Comparison of ENCODE assay signal across 28 cellular contexts in the genomic region with DNA sequence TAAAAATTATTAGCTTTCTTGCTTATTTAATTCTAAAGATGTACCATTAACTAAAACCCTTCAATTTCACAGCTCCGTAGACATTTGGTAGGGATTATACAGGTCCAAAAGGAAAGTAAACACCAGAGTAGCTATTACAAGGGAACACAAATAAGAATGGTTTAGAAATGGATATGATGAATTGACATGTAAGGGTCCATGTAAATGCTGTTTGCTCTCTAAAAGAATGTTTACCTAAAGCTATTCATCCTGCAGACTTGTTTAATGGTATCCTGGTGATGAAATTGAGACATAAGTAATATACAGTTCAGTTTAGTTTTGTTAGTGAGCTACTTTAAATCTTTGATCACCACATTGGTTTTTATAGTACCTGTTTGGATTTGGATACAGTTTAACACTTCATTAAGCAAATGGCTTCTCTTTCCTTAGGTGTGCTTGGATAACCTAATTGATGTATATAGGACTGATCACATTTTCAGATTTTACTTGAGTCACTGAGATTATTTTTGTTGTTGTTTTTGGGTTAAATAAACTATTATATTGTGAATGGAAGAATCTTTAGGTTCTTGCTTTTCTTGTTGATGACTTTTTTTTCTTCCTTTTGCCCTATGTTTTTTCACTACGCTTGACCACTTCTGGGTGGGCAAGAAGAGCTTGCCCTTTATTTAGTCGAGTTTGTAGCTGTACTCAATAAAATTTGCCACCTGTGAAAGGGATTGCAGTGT.
DNase-seq lines count a peak whose midpoint lies in the region; ATAC-seq, FAIRE-seq and TF ChIP-seq lines count a peak whose summit lies in the region.
"Had no signal": no experiment of that assay in that cellular context is flagged by ENCODE, and none has a peak within 500 bp of the region (broad histone marks: within the 10 kb centered on the region; RNA-seq: fewer than 3 reads in every experiment).

No MANE protein-coding gene starts in this region.

- H3K4me2 ChIP-seq in PC-3 (ENCODE audit: low read length) (no peak overlapping the region), HepG2 (ENCODE audit: low read depth, low read length) (peak overlapping the region; percentile 29), Karpas-422 (ENCODE audit: low read depth, low read length, poor library complexity, severe bottlenecking) (no peak overlapping the region)

- TF ChIP-seq CTCF in PC-3 (conservative IDR thresholded peaks at IDR 0.05; ENCODE audit: low read depth, low read length), result no peak
- no peak for TF ChIP-seq CTCF in HepG2 (CRISPR knock-in tag; IDR thresholded peaks at IDR 0.05)

- H3K36me3 ChIP-seq in PC-3 (ENCODE audit: low read depth, low read length) (no peaks in the 10 kb centered on the region), HepG2 (replicated peaks in 1 of 2; ENCODE audit: control insufficient read depth in 1 of 2, insufficient read depth in 2 of 2, low read length in 2 of 2) (no peaks in the 10 kb centered on the region), Karpas-422 (ENCODE audit: insufficient read depth, low read length) (no peaks in the 10 kb centered on the region)
- H3K36me3 ChIP-seq: ascending aorta, lower lobe of right lung, SJSA1, suprapubic skin, vagina had no signal

- BruUV-seq in PC-3 (replicated peaks; lab: Mats Ljungman, UMichigan), result no TSS peak
- BruUV-seq in HepG2 (replicated peaks; lab: Mats Ljungman, UMichigan), result no TSS peak

- no peak for TF ChIP-seq POLR2A in HepG2 (IDR thresholded peaks at IDR 0.05; ENCODE audit: insufficient read depth in 1 of 2, low read depth in 2 of 2, low read length in 2 of 2)

- peaks cover 26% of the 10 kb centered on the region for H3K79me2 ChIP-seq in PC-3 (ENCODE audit: low read length)
- H3K79me2 ChIP-seq in HepG2 (ENCODE audit: insufficient read depth, low read length), result peaks cover 65% of the 10 kb centered on the region
- peaks cover 96% of the 10 kb centered on the region for H3K79me2 ChIP-seq in Karpas-422 (ENCODE audit: low read length)

- FAIRE-seq in HepG2 (lab: Jason Lieb, UNC), result no peak
- FAIRE-seq: TTC549 had no signal

- H3F3A ChIP-seq in PC-3 (ENCODE audit: low read length, unreplicated experiment), result no peaks in the 10 kb centered on the region

- CTCF ChIA-PET in PC-3 (lab: Charles Lee) (interaction anchor here (0.6 kb wide), 2 partner anchors 101 to 143 kb away, joined by 3 read pairs; no protein-coding TSS in a partner anchor), HepG2 (lab: Yijun Ruan, JAX; ENCODE audit: low intra/inter-chr PET ratio, low total read pairs) (no interaction called here)

- TF ChIP-seq EP300 in HepG2 (IDR thresholded peaks at IDR 0.05; ENCODE audit: low read depth in 2 of 2, low read length in 2 of 2) (peak in 1 of 2 experiments; percentile 10; a peak in 1 of 4 replicates), HepG2 (CRISPR knock-in tag; IDR thresholded peaks at IDR 0.05; ENCODE audit: borderline replicate concordance) (no peak)

- H4K20me1 ChIP-seq in PC-3 (ENCODE audit: low read length) (no peaks in the 10 kb centered on the region), HepG2 (ENCODE audit: insufficient read depth, low read length) (peaks cover 17% of the 10 kb centered on the region), Karpas-422 (ENCODE audit: insufficient read depth, low read depth, low read length) (0 out of 2 replicates have a peak, but pooled peaks cover 6% of the 10 kb centered on the region)

- H2AFZ ChIP-seq in PC-3 (ENCODE audit: low read length) (no peak overlapping the region), HepG2 (ENCODE audit: low read length) (no peak overlapping the region), Karpas-422 (ENCODE audit: low read length) (no peak overlapping the region)

- no peak for TF ChIP-seq RAD21 in HepG2 (CRISPR knock-in tag; IDR thresholded peaks at IDR 0.05)

- POLR2A ChIA-PET in PC-3 (lab: Charles Lee; ENCODE audit: unreplicated experiment) (interaction anchor here (0.6 kb wide), 2 partner anchors 351 to 712 kb away, joined by 3 read pairs; no protein-coding TSS in a partner anchor), HepG2 (lab: Yijun Ruan, JAX) (interaction anchor here (1.1 kb wide), 1 partner anchor 146 kb away, joined by 4 read pairs; no protein-coding TSS in a partner anchor)

- no peaks in the 10 kb centered on the region for H3K9me2 ChIP-seq in PC-3 (replicated peaks; ENCODE audit: low read length)
- no peaks in the 10 kb centered on the region for H3K9me2 ChIP-seq in Karpas-422 (replicated peaks; ENCODE audit: insufficient read depth, low read length)

- H3K27me3 ChIP-seq in PC-3 (ENCODE audit: low read length) (no peaks in the 10 kb centered on the region), HepG2 (ENCODE audit: control insufficient read depth in 1 of 2, insufficient read depth in 2 of 2, low read length in 2 of 2) (no peaks in the 10 kb centered on the region), Karpas-422 (ENCODE audit: low read length) (no peaks in the 10 kb centered on the region)
- H3K27me3 ChIP-seq: ascending aorta, SJSA1, suprapubic skin, vagina had no signal

- H3K9me3 ChIP-seq in PC-3 (ENCODE audit: low read length) (no peaks in the 10 kb centered on the region), HepG2 (ENCODE audit: low read length) (no peaks in the 10 kb centered on the region), Karpas-422 (ENCODE audit: low read length) (no peaks in the 10 kb centered on the region)
- H3K9me3 ChIP-seq: ascending aorta, lower lobe of right lung, mucosa of descending colon, SJSA1, suprapubic skin, vagina had no signal

- 60% methylated on average over 3 of the region's 3 CpGs for WGBS in HepG2 (ENCODE audit: low lambda C conversion rate)

- H3K4me3 ChIP-seq in PC-3 (ENCODE audit: low read length), result no peak overlapping the region
- no peak overlapping the region for H3K4me3 ChIP-seq in HepG2 (replicated peaks in 1 of 3; ENCODE audit: insufficient read depth in 1 of 3, low read depth in 2 of 3, low read length in 3 of 3)
- no peak overlapping the region for H3K4me3 ChIP-seq in Karpas-422 (ENCODE audit: low read length)
- H3K4me3 ChIP-seq: ascending aorta, lower lobe of right lung, mucosa of descending colon, SJSA1, suprapubic skin, vagina had no signal

- DNase-seq in DMS53 (lab: John Stamatoyannopoulos, UW) (peak; percentile 59), NCI-H146 treated with DMSO at 0.1 percent for 48 hours (lab: John Stamatoyannopoulos, UW; ENCODE audit: unreplicated experiment) (peak; percentile 58), PC-3 (peak; percentile 37), HepG2 (ENCODE audit: low spot score) (peak; percentile 72), globus pallidus (ENCODE audit: low spot score) (no peak), posterior vena cava (ENCODE audit: low spot score) (no peak), Karpas-422 (no peak)
- DNase-seq: activated CD4-positive, alpha-beta T cell treated with anti-CD3 and anti-CD28 coated beads for 36 hours; activated naive CD4-positive, alpha-beta T cell treated with anti-CD3 and anti-CD28 coated beads for 36 hours; activated T-cell treated with anti-CD3 and anti-CD28 coated beads, Interleukin-2, amount 50 U/mL, for 72 hours; cerebellar nuclear complex; effector CD4-positive, alpha-beta T cell; erythroblast; foreskin fibroblast; GF-D8; islet precursor cell; lower lobe of right lung; mucosa of descending colon; MV-4-11; posterior cingulate gyrus; T-helper 1 cell had no signal

- ATAC-seq in PC-3 (peak; percentile 84), HepG2 (peak; percentile 81)
- ATAC-seq: activated CD4-positive, alpha-beta T cell treated with anti-CD3 and anti-CD28 coated beads for 36 hours; activated T-cell treated with anti-CD3 and anti-CD28 coated beads, Interleukin-2, amount 50 U/mL, for 72 hours; HCT116; lower lobe of right lung; mucosa of descending colon; Panc1 had no signal

- in situ Hi-C loops in HepG2 (cut with HindIII; ENCODE audit: extremely low pct_ligation_motif_present, low pct_unique_long_range_greater_than_20kb), result no loop called here

- intact Hi-C loops in PC-3 (cut with micrococcal nuclease), result no loop called here
- intact Hi-C loops in HepG2 (cut with micrococcal nuclease; ENCODE audit: unreplicated experiment), result no loop called here
- intact Hi-C loops in posterior vena cava (cut with DNase I), result no loop called here

- H3K9ac ChIP-seq in PC-3 (ENCODE audit: low read length) (no peak overlapping the region), HepG2 (ENCODE audit: insufficient read depth, low read depth, low read length) (no peak overlapping the region), Karpas-422 (ENCODE audit: low read length) (no peak overlapping the region)

- H3K4me1 ChIP-seq in PC-3 (ENCODE audit: insufficient read depth, low read length) (peaks cover 3% of the 10 kb centered on the region; the same call in 1 of the 2 replicates), HepG2 (ENCODE audit: insufficient read depth, low read length) (peaks cover 31% of the 10 kb centered on the region), Karpas-422 (ENCODE audit: low read length) (peaks cover 28% of the 10 kb centered on the region)

- no peak overlapping the region for H3K27ac ChIP-seq in PC-3 (ENCODE audit: low read length)
- peak overlapping the region; percentile 22 for H3K27ac ChIP-seq in HepG2 (ENCODE audit: extremely low read length, insufficient read depth, low read length)
- no peak overlapping the region for H3K27ac ChIP-seq in Karpas-422 (ENCODE audit: low read length)
- H3K27ac ChIP-seq: ascending aorta, lower lobe of right lung, SJSA1, suprapubic skin, vagina had no signal

TF ChIP-seq in HepG2, 621 proteins besides CTCF, POLR2A, EP300 and RAD21 (continues in another document):
- TF ChIP-seq SOX13 (IDR thresholded peaks at IDR 0.05) (no peak), SOX13 (CRISPR knock-in tag; conservative IDR thresholded peaks at IDR 0.05 in 1 of 2, IDR thresholded peaks at IDR 0.05 in 1 of 2) (peak in 1 of 2 experiments; percentile 53; a peak in 1 of 4 replicates), ZNF432 (CRISPR knock-in tag; IDR thresholded peaks at IDR 0.05; ENCODE audit: borderline replicate concordance) (no peak), FOXA1 (IDR thresholded peaks at IDR 0.05) (peak; percentile 38; the same call in 1 of the 2 replicates), FOXA1 (CRISPR knock-in tag; IDR thresholded peaks at IDR 0.05) (peak; percentile 54; the same call in 1 of the 2 replicates), SOX5 (CRISPR knock-in tag; IDR thresholded peaks at IDR 0.05; ENCODE audit: borderline replicate concordance) (peak; percentile 15; the same call in 1 of the 2 replicates)
- TF ChIP-seq, protein P1, sequence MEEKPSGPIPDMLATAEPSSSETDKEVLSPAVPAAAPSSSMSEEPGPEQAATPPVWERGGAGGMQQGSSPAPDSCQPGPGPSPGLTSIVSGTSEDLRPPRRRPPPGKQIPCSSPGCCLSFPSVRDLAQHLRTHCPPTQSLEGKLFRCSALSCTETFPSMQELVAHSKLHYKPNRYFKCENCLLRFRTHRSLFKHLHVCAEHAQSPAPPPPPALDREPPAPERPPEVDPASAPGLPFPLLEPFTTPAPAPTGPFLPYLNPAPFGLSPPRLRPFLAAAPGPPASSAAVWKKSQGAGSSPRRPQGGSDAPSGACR (CRISPR knock-in tag; IDR thresholded peaks at IDR 0.05), result no peak

Comparison
In these comparisons a context has a peak if more than half of its experiments do, and no peak if none do; other contexts are left out.
1. DNase-seq: peak in DMS53 (single experiment), NCI-H146 treated with DMSO at 0.1 percent for 48 hours (single experiment), PC-3 (single experiment) and HepG2 (single experiment); none in globus pallidus (single experiment), posterior vena cava (single experiment) and Karpas-422 (single experiment).